1 cellular context compared by ENCODE assay signal in genomic region chr3:48416546-48416945, GRCh38.
TF ChIP-seq lines count a peak whose summit lies in the region.

No MANE protein-coding gene starts in this region.

TF ChIP-seq in IMR-90, 13 proteins besides CTCF, POLR2A, EP300 and RAD21:
- TF ChIP-seq SMC3 (IDR thresholded peaks at IDR 0.05; ENCODE audit: low read depth, low read length) (no peak), MXI1 (IDR thresholded peaks at IDR 0.05; ENCODE audit: borderline replicate concordance, low read depth, low read length) (no peak), CEBPB (IDR thresholded peaks at IDR 0.05; ENCODE audit: low read depth, low read length) (no peak), ELK1 (IDR thresholded peaks at IDR 0.05; ENCODE audit: borderline replicate concordance, low read depth, low read length) (no peak), NFE2L2 (IDR thresholded peaks at IDR 0.05; ENCODE audit: low read depth, low read length) (no peak), RFX5 (IDR thresholded peaks at IDR 0.05; ENCODE audit: low read depth, low read length) (no peak), RCOR1 (IDR thresholded peaks at IDR 0.05; ENCODE audit: insufficient replicate concordance, low read length) (no peak), MAFK (IDR thresholded peaks at IDR 0.05; ENCODE audit: low read depth, low read length) (no peak), MAZ (IDR thresholded peaks at IDR 0.05; ENCODE audit: borderline replicate concordance, low read depth, low read length) (no peak)
TF ChIP-seq in IMR-90: peak in this region for 0.
